14 cellular contexts compared by ENCODE assay signal in the genomic region with DNA sequence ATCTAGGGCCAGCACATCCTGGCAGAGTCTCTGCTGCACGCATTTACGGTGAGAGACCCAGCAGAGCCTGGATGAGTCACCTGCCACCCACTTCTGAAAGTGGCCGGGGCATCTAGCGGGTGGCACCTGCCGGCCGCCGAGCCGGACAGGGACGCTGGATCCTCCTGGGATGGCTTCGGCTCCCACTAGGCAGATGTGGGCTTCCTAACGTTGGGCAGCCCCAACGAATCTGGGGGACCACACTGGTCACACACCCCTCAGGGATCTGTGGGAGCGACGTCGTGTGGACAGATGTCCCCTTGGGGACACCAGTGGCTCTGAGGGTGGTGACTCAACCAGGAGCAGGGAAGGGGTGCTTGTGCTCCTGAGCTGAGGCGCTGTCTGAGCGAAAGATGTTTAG. TPM values are rescaled to one million over a fixed set of nuclear protein-coding genes. Genes with fewer than 3 reads are reported as not detected.
DNase-seq lines count a peak whose midpoint lies in the region; ATAC-seq and TF ChIP-seq lines count a peak whose summit lies in the region.
"Had no signal": no experiment of that assay in that cellular context is flagged by ENCODE, and none has a peak within 500 bp of the region (broad histone marks: within the 10 kb centered on the region; RNA-seq: fewer than 3 reads in every experiment).

No MANE protein-coding gene starts in this region.

- POLR2A ChIA-PET in PC-9 (lab: Charles Lee; ENCODE audit: unreplicated experiment) = no interaction called here

- peak; percentile 74 for DNase-seq in cardiac septum (ENCODE audit: low spot score)
- no peak for DNase-seq in heart right ventricle
- no peak for DNase-seq in endothelial cell (ENCODE audit: low spot score)
- DNase-seq in sciatic nerve (ENCODE audit: low spot score) = peak; percentile 45
- DNase-seq in PC-9 = no peak
- DNase-seq in globus pallidus (ENCODE audit: low spot score) = no peak
- DNase-seq: ACHN, Calu3, DMS 273 treated with DMSO at 0.1 percent for 48 hours had no signal

- CTCF ChIA-PET in PC-9 (lab: Charles Lee) = no interaction called here

- H2AFZ ChIP-seq in PC-9 = no peak overlapping the region

- intact Hi-C loops in cardiac septum (cut with DNase I) = no loop called here
- intact Hi-C loops in heart right ventricle (cut with DNase I) = no loop called here
- intact Hi-C loops in sciatic nerve (cut with DNase I) = no loop called here
- intact Hi-C loops in PC-9 (cut with micrococcal nuclease; ENCODE audit: unreplicated experiment) = no loop called here

- no peaks in the 10 kb centered on the region for H3K4me1 ChIP-seq in heart right ventricle
- peaks cover under 1% of the 10 kb centered on the region; the same call in 1 of the 2 replicates for H3K4me1 ChIP-seq in PC-9 (replicated peaks; ENCODE audit: insufficient read depth)

- no peaks in the 10 kb centered on the region for H3K9me2 ChIP-seq in PC-9 (ENCODE audit: insufficient read depth)

- ATAC-seq in heart right ventricle (no peak), sciatic nerve (no peak), HG03439 (IDR thresholded peaks at IDR 0.05; ENCODE audit: unreplicated experiment) (no peak)
- ATAC-seq: HCT116 had no signal

- H3K4me3 ChIP-seq in heart right ventricle (no peak overlapping the region), PC-9 (no peak overlapping the region)
- H3K4me3 ChIP-seq: BLaER1 treated with 17β-estradiol and CSF1 and Interleukin-3, amounts not matched to agents 10 nM and 100 nM had no signal

- peak overlapping the region; percentile 37 for H3K4me3 Mint-ChIP-seq in endothelial cell (ENCODE audit: unreplicated experiment)
- H3K4me3 Mint-ChIP-seq: CD4-positive, alpha-beta T cell; IgD-negative memory B cell had no signal

- no peak for TF ChIP-seq CTCF in heart right ventricle (IDR thresholded peaks at IDR 0.05)
- TF ChIP-seq CTCF in endothelial cell (IDR thresholded peaks at IDR 0.05; ENCODE audit: unreplicated experiment) = no peak
- TF ChIP-seq CTCF in PC-9 (conservative IDR thresholded peaks at IDR 0.05) = no peak

- 83 to 87% methylated on average over 17 of the region's 17 CpGs for WGBS in heart right ventricle, 2 donors

- no peaks in the 10 kb centered on the region for H3K9me3 ChIP-seq in heart right ventricle
- H3K9me3 ChIP-seq in PC-9 (ENCODE audit: insufficient read depth, low read depth) = no peaks in the 10 kb centered on the region; the same call in 1 of the 2 replicates

- H3K27me3 ChIP-seq in heart right ventricle = peaks cover 0 to 2% (median 0%) of the 10 kb centered on the region in 7 donors
- peaks cover 55% of the 10 kb centered on the region for H3K27me3 ChIP-seq in PC-9 (ENCODE audit: insufficient read depth, low read depth)
- H3K27me3 ChIP-seq: BLaER1 treated with 17β-estradiol and CSF1 and Interleukin-3, amounts not matched to agents 10 nM and 100 nM had no signal

- H4K20me1 ChIP-seq in PC-9 (ENCODE audit: insufficient read depth) = no peaks in the 10 kb centered on the region

- no peaks in the 10 kb centered on the region for H3K4me1 Mint-ChIP-seq in endothelial cell (ENCODE audit: unreplicated experiment)
- H3K4me1 Mint-ChIP-seq: IgD-negative memory B cell had no signal

- H3K27me3 Mint-ChIP-seq in endothelial cell (ENCODE audit: unreplicated experiment) = peaks cover 12% of the 10 kb centered on the region

- no peaks in the 10 kb centered on the region for H3K9me3 Mint-ChIP-seq in endothelial cell (ENCODE audit: unreplicated experiment)
- H3K9me3 Mint-ChIP-seq: CD4-positive, alpha-beta T cell; IgD-negative memory B cell had no signal

- H3K27ac ChIP-seq in heart right ventricle (no peak overlapping the region), PC-9 (no peak overlapping the region)
- H3K27ac ChIP-seq: BLaER1 treated with 17β-estradiol and CSF1 and Interleukin-3, amounts not matched to agents 10 nM and 100 nM had no signal

- H3K79me2 ChIP-seq in PC-9 (ENCODE audit: low read depth) = no peaks in the 10 kb centered on the region

- H3F3A ChIP-seq in PC-9 (ENCODE audit: insufficient read depth, low read depth) = peaks cover 5% of the 10 kb centered on the region; the same call in 1 of the 2 replicates

- H3K36me3 Mint-ChIP-seq in endothelial cell (ENCODE audit: low read depth, unreplicated experiment) = peaks cover 40% of the 10 kb centered on the region
- H3K36me3 Mint-ChIP-seq: IgD-negative memory B cell had no signal

- no peak overlapping the region for H3K4me2 ChIP-seq in PC-9
- H3K4me2 ChIP-seq: BLaER1 treated with 17β-estradiol and CSF1 and Interleukin-3, amounts not matched to agents 10 nM and 100 nM had no signal

- no peak overlapping the region for H3K27ac Mint-ChIP-seq in endothelial cell (ENCODE audit: unreplicated experiment)
- H3K27ac Mint-ChIP-seq: CD4-positive, alpha-beta T cell; IgD-negative memory B cell had no signal

- BruUV-seq in PC-9 (replicated peaks; lab: Mats Ljungman, UMichigan) = no TSS peak

- peaks cover 0 to 17% (median 0%) of the 10 kb centered on the region in 9 donors for H3K36me3 ChIP-seq in heart right ventricle
- H3K36me3 ChIP-seq in PC-9 (ENCODE audit: low read depth) = no peaks in the 10 kb centered on the region

RNA-seq across cellular contexts. Expression of a gene that starts 32.2 kb away (rescaled TPM):
- total RNA-seq in cardiac septum = 10.7 TPM
- total RNA-seq in heart right ventricle = 10 to 100 TPM in 2 of 10 donors, 1 to 10 TPM in 8; 2.4 to 11.1 (median 5.5) TPM
- polyA plus RNA-seq in heart right ventricle = 10 to 100 TPM in 1 of 2 donors, 1 to 10 TPM in 1; 8.6 to 12.9 TPM
- total RNA-seq in endothelial cell (ENCODE audit: unreplicated experiment) = 321 TPM
- total RNA-seq in sciatic nerve = 34.8 TPM
- 0.53 and 0.61 TPM in 2 replicates for total RNA-seq in PC-9 (2021)
- total RNA-seq: Calu3 had no signal

Comparison
In these comparisons a context has a peak if more than half of its experiments do, and no peak if none do; other contexts are left out.
1. DNase-seq: peak in cardiac septum (single experiment) and sciatic nerve (single experiment); none in heart right ventricle (0 of 2), endothelial cell (single experiment), PC-9 (0 of 2) and globus pallidus (single experiment).